Comparison of ENCODE assay signal across 8 cellular contexts in genomic region chr21:16330340-16331319, GRCh38.
A peak's percentile ranks its signal among the peaks of the same experiment; 100 is the strongest.
DNase-seq lines count a peak whose midpoint lies in the region; ATAC-seq, FAIRE-seq and TF ChIP-seq lines count a peak whose summit lies in the region.

No MANE protein-coding gene starts in this region.

- peaks cover 3% of the 10 kb centered on the region for H3K4me1 Mint-ChIP-seq in T-helper 17 cell
- peaks cover 43% of the 10 kb centered on the region for H3K4me1 Mint-ChIP-seq in osteocyte (ENCODE audit: unreplicated experiment)

- H3K9me3 ChIP-seq in T-helper 17 cell (ENCODE audit: control insufficient read depth, low read length, poor library complexity, severe bottlenecking): no peaks in the 10 kb centered on the region

- DNase-seq in AG09319 (ENCODE audit: extremely low read depth, low read depth) (peak; percentile 35), GM12892 (ENCODE audit: insufficient read length) (no peak), NCI-H1417 treated with DMSO at 0.1 percent for 48 hours (lab: John Stamatoyannopoulos, UW) (peak; percentile 73), T-helper 17 cell (no peak), foreskin melanocyte (peak; percentile 68), osteocyte (ENCODE audit: extremely low spot score, unreplicated experiment) (no peak), posterior vena cava (ENCODE audit: low spot score) (no peak)

- no peaks in the 10 kb centered on the region for H3K27me3 Mint-ChIP-seq in T-helper 17 cell
- H3K27me3 Mint-ChIP-seq in osteocyte (ENCODE audit: unreplicated experiment): no peaks in the 10 kb centered on the region

- H3K4me3 Mint-ChIP-seq in T-helper 17 cell (no peak overlapping the region), osteocyte (ENCODE audit: unreplicated experiment) (no peak overlapping the region)

- TF ChIP-seq CTCF in AG09319 (IDR thresholded peaks at IDR 0.05; ENCODE audit: low read depth, low read length): peak; percentile 67
- TF ChIP-seq CTCF in osteocyte (IDR thresholded peaks at IDR 0.05): peak; percentile 80

- ATAC-seq in HG02870 (IDR thresholded peaks at IDR 0.05; ENCODE audit: unreplicated experiment) (peak; percentile 95), T-helper 17 cell (peak; percentile 72)

- intact Hi-C loops in posterior vena cava (cut with DNase I): no loop called here

- no peak overlapping the region for H3K27ac Mint-ChIP-seq in T-helper 17 cell
- H3K27ac Mint-ChIP-seq in osteocyte (ENCODE audit: unreplicated experiment): no peak overlapping the region

- H3K9me3 Mint-ChIP-seq in osteocyte (ENCODE audit: unreplicated experiment): peaks cover 4% of the 10 kb centered on the region

- no peak for TF ChIP-seq POLR2A in GM12892 (IDR thresholded peaks at IDR 0.05; ENCODE audit: low read depth, low read length)

- peak; percentile 33 for FAIRE-seq in GM12892 (lab: Jason Lieb, UNC)

- H3K36me3 Mint-ChIP-seq in T-helper 17 cell (ENCODE audit: low read depth): no peaks in the 10 kb centered on the region
- H3K36me3 Mint-ChIP-seq in osteocyte (ENCODE audit: unreplicated experiment): peaks cover 14% of the 10 kb centered on the region

Comparison
In these comparisons a context has a peak if more than half of its experiments do, and no peak if none do; other contexts are left out.
1. DNase-seq: peak in AG09319 (single experiment), NCI-H1417 treated with DMSO at 0.1 percent for 48 hours (single experiment) and foreskin melanocyte (single experiment); none in GM12892 (single experiment), T-helper 17 cell (0 of 3), osteocyte (single experiment) and posterior vena cava (single experiment).